Comparison of ENCODE assay signal across 16 cellular contexts in genomic region chr16:58102665-58103427, GRCh38. TPM values are rescaled to one million over a fixed set of nuclear protein-coding genes. Genes with fewer than 3 reads are reported as not detected.
DNase-seq lines count a peak whose midpoint lies in the region; ATAC-seq, FAIRE-seq and TF ChIP-seq lines count a peak whose summit lies in the region.
"Had no signal": no experiment of that assay in that cellular context is flagged by ENCODE, and none has a peak within 500 bp of the region (broad histone marks: within the 10 kb centered on the region; RNA-seq: fewer than 3 reads in every experiment).

No MANE protein-coding gene starts in this region.

- H3K27ac ChIP-seq in small intestine (ENCODE audit: low read depth in 1 of 2, low read length in 1 of 2) (no peak overlapping the region), testis (no peak overlapping the region)
- H3K27ac ChIP-seq: prostate gland had no signal

- H3K27me3 ChIP-seq in small intestine (ENCODE audit: control insufficient read depth in 2 of 2, insufficient read depth in 2 of 2, low read length in 2 of 2) (no peaks in the 10 kb centered on the region), testis (no peaks in the 10 kb centered on the region), H7 (ENCODE audit: control insufficient read depth, insufficient read depth, low read length) (no peaks in the 10 kb centered on the region)

- no peak for FAIRE-seq in small intestine (lab: Jason Lieb, UNC)
- FAIRE-seq: GM12892 had no signal

- H3K27me3 Mint-ChIP-seq in nephron progenitor cell (ENCODE audit: low read depth, poor library complexity), result no peaks in the 10 kb centered on the region
- H3K27me3 Mint-ChIP-seq: activated CD8-positive, alpha-beta T cell treated with anti-CD3 and anti-CD28 coated beads for 36 hours had no signal

- no peak overlapping the region for H3K4me3 Mint-ChIP-seq in nephron progenitor cell
- H3K4me3 Mint-ChIP-seq: activated CD8-positive, alpha-beta T cell treated with anti-CD3 and anti-CD28 coated beads for 36 hours had no signal

- peak; percentile 67 for DNase-seq in NB4 (ENCODE audit: low read depth)
- DNase-seq in nephron progenitor cell, result no peak
- DNase-seq in small intestine, result no peak
- DNase-seq in iPS-NIHi11 (ENCODE audit: low spot score), result no peak
- DNase-seq in testis, result no peak
- no peak for DNase-seq in H7
- DNase-seq: activated CD8-positive, alpha-beta T cell treated with anti-CD3 and anti-CD28 coated beads for 36 hours; activated effector memory CD4-positive, alpha-beta T cell treated with Interleukin-2 at 50 U/mL for 16 hours; effector CD4-positive, alpha-beta T cell; NCI-H1092; NCI-H510A treated with DMSO at 0.1 percent for 48 hours; stimulated activated naive CD4-positive, alpha-beta T cell treated with Interleukin-2 at 50 U/mL for 16 hours had no signal

- TF ChIP-seq CTCF in NB4 (IDR thresholded peaks at IDR 0.05; ENCODE audit: low read depth, low read length) (no peak), nephron progenitor cell (IDR thresholded peaks at IDR 0.05) (no peak), testis (IDR thresholded peaks at IDR 0.05) (no peak)

- peak overlapping the region; percentile 75 for H3K27ac Mint-ChIP-seq in nephron progenitor cell
- H3K27ac Mint-ChIP-seq: activated CD8-positive, alpha-beta T cell treated with anti-CD3 and anti-CD28 coated beads for 36 hours had no signal

- no peaks in the 10 kb centered on the region for H3K36me3 Mint-ChIP-seq in nephron progenitor cell (ENCODE audit: low read depth)

- H3K4me1 ChIP-seq in small intestine (ENCODE audit: control insufficient read depth in 2 of 2, insufficient read depth in 1 of 2, low read depth in 1 of 2, low read length in 1 of 2) (no peaks in the 10 kb centered on the region), testis (no peaks in the 10 kb centered on the region)
- H3K4me1 ChIP-seq: prostate gland had no signal

- intact Hi-C loops in testis (cut with DNase I; ENCODE audit: low total_unique reads), result no loop called here

- peak; percentile 94 for ATAC-seq in GM18861 (IDR thresholded peaks at IDR 0.05; ENCODE audit: unreplicated experiment)
- ATAC-seq in HG02678 (IDR thresholded peaks at IDR 0.05; ENCODE audit: unreplicated experiment), result peak; percentile 87
- ATAC-seq: activated CD8-positive, alpha-beta T cell treated with anti-CD3 and anti-CD28 coated beads for 36 hours had no signal

- peaks cover 44% of the 10 kb centered on the region for H3K4me1 Mint-ChIP-seq in nephron progenitor cell

- H3K36me3 ChIP-seq in small intestine (ENCODE audit: control insufficient read depth in 2 of 2, insufficient read depth in 2 of 2, low read length in 2 of 2) (no peaks in the 10 kb centered on the region), testis (ENCODE audit: low read depth, missing control alignments) (no peaks in the 10 kb centered on the region), H7 (replicated peaks; ENCODE audit: control insufficient read depth, insufficient read depth, low read length) (no peaks in the 10 kb centered on the region)
- H3K36me3 ChIP-seq: prostate gland had no signal

- H3K4me3 ChIP-seq in NB4 (ENCODE audit: low read depth, low read length) (no peak overlapping the region), small intestine (ENCODE audit: low read depth in 1 of 2, low read length in 2 of 2) (no peak overlapping the region), testis (no peak overlapping the region), H7 (ENCODE audit: insufficient read depth, low read depth, low read length) (no peak overlapping the region)
- H3K4me3 ChIP-seq: prostate gland had no signal

- H3K9me3 ChIP-seq in small intestine (ENCODE audit: control insufficient read depth, low read depth) (no peaks in the 10 kb centered on the region), testis (no peaks in the 10 kb centered on the region)
- H3K9me3 ChIP-seq: prostate gland had no signal

- TF ChIP-seq POLR2A in NB4 (IDR thresholded peaks at IDR 0.05; ENCODE audit: extremely low read depth, insufficient read length) (no peak), testis (IDR thresholded peaks at IDR 0.05) (no peak)

- H3K9me3 Mint-ChIP-seq in nephron progenitor cell, result no peaks in the 10 kb centered on the region
- H3K9me3 Mint-ChIP-seq: activated CD8-positive, alpha-beta T cell treated with anti-CD3 and anti-CD28 coated beads for 36 hours had no signal

- 83 to 90% (median 88%) methylated on average over 16 of the region's 16 CpGs for WGBS in small intestine, 3 donors
- WGBS in testis, 2 donors, result 78 to 85% methylated on average over 16 of the region's 16 CpGs

RNA-seq across cellular contexts. Expression of gene CFAP20, which starts 26.3 kb away (rescaled TPM):
- polyA plus RNA-seq in small intestine, result 10 to 100 TPM; 16.8 to 38.6 (median 29.7) TPM
- 10 to 100 TPM; 91.5 to 92.4 TPM for total RNA-seq in testis
- 98.6 TPM for polyA plus RNA-seq in testis (ENCODE audit: insufficient read depth, low read depth, low replicate concordance)
- total RNA-seq in H7 (2014; rRNA removed; shearing (Covaris generic)), result 56.9 and 67.0 TPM in 2 replicates
